ENCODE assay signal across 11 cellular contexts in the genomic region with DNA sequence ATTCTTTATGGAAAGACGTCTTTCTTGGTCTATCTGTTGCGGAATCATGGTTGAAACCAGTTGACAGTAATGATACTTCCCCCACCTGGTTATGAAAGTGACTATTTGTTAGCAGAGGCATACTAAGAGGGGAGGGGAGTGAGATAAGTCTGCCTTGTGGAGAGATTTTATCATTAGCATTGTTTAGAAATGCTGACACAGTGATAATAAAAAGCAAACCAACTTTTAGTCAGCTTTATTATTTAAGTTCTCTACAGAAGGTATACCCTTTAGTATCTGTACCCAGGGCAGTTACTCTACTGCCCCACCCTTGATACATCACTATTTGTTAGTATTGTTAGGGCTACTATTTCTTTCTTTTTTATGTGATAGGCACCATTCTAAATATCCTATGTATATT. TPM values are rescaled to one million over a fixed set of nuclear protein-coding genes. Genes with fewer than 3 reads are reported as not detected.
"Had no signal": no experiment of that assay in that cellular context is flagged by ENCODE, and none has a peak within 500 bp of the region (broad histone marks: within the 10 kb centered on the region; RNA-seq: fewer than 3 reads in every experiment).

No MANE protein-coding gene starts in this region.

- H3K4me1 ChIP-seq: HAP-1 had no signal

- H3K9me3 ChIP-seq: HAP-1 had no signal

- DNase-seq: GM23248, GOT3, H7, H9, HCEC 1CT, HFFc6 had no signal

- H3K27ac ChIP-seq: GM23248 had no signal

- FAIRE-seq: H1, H54 had no signal

- H3K4me2 ChIP-seq: GM23338 had no signal

- H3K9ac ChIP-seq: GM23248 had no signal

- H3K36me3 ChIP-seq: HAP-1 had no signal

- H2AFZ ChIP-seq: GM23248, GM23338 had no signal

- ATAC-seq: GM23338, HCT116 had no signal

- H3K4me3 ChIP-seq: GM23248, GM23338, HAP-1 had no signal

RNA-seq across cellular contexts. Expression of a gene that starts 26.9 kb away (rescaled TPM):
- total RNA-seq: GM23248, H9 had no signal
- polyA plus RNA-seq: GM23248 had no signal
